10 cellular contexts compared by ENCODE assay signal in genomic region chr20:59820204-59821041, GRCh38.
DNase-seq lines count a peak whose midpoint lies in the region; ATAC-seq and TF ChIP-seq lines count a peak whose summit lies in the region.
"Had no signal": no experiment of that assay in that cellular context is flagged by ENCODE, and none has a peak within 500 bp of the region (broad histone marks: within the 10 kb centered on the region; RNA-seq: fewer than 3 reads in every experiment).

No MANE protein-coding gene starts in this region.

- POLR2A ChIA-PET in CD4-positive, alpha-beta T cell (lab: Charles Lee) = no interaction called here
- POLR2A ChIA-PET in GM10248 (lab: Yijun Ruan, JAX) = no interaction called here

- no peaks in the 10 kb centered on the region for H3K9me3 ChIP-seq in gastrocnemius medialis
- no peaks in the 10 kb centered on the region for H3K9me3 ChIP-seq in CD4-positive, alpha-beta T cell (ENCODE audit: control insufficient read depth, low read length)

- in situ Hi-C loops in gastrocnemius medialis (cut with MboI; ENCODE audit: low sequenced_read_pairs in 4 of 4) = no loop called here

- intact Hi-C loops in Right ventricle myocardium superior (cut with DNase I) (no loop called here), gastrocnemius medialis (cut with DNase I; ENCODE audit: low total_unique reads) (no loop called here)
- intact Hi-C loops in CD4-positive, alpha-beta T cell (cut with DNase I, micrococcal nuclease) = no loop called here

- TF ChIP-seq CTCF in gastrocnemius medialis (IDR thresholded peaks at IDR 0.05 in 4 of 5, conservative IDR thresholded peaks at IDR 0.05 in 1 of 5) = no peak
- TF ChIP-seq CTCF in CD4-positive, alpha-beta T cell (IDR thresholded peaks at IDR 0.05) = no peak
- TF ChIP-seq CTCF in GM10248 (IDR thresholded peaks at IDR 0.05; ENCODE audit: control extremely low read depth, extremely low read depth, low read depth, missing control alignments) = no peak

- H3K4me3 Mint-ChIP-seq in CD4-positive, alpha-beta T cell = no peak overlapping the region
- H3K4me3 Mint-ChIP-seq: activated naive CD8-positive, alpha-beta T cell; T-helper 2 cell treated with Interferon-gamma antibody and Interleukin-4, amounts not matched to agents 5 μg/mL and 100 μg/mL, for 36 hours had no signal

- peak overlapping the region in 1 of 4 donors; percentile 28 for H3K27ac ChIP-seq in gastrocnemius medialis
- H3K27ac ChIP-seq in CD4-positive, alpha-beta T cell (ENCODE audit: low read depth, low read length) = no peak overlapping the region

- H3K4me1 ChIP-seq in gastrocnemius medialis = no peaks in the 10 kb centered on the region

- H3K36me3 ChIP-seq in gastrocnemius medialis = no peaks in the 10 kb centered on the region

- CTCF ChIA-PET in CD4-positive, alpha-beta T cell (lab: Charles Lee) = no interaction called here
- CTCF ChIA-PET in GM10248 (lab: Yijun Ruan, JAX) = interaction anchor here (0.8 to 1.0 kb wide), 2 partner anchors 16 to 55 kb away, joined by 3 read pairs; no protein-coding TSS in a partner anchor

- no peaks in the 10 kb centered on the region for H3K36me3 Mint-ChIP-seq in CD4-positive, alpha-beta T cell (ENCODE audit: low read depth)
- H3K36me3 Mint-ChIP-seq: activated naive CD8-positive, alpha-beta T cell had no signal

- no peaks in the 10 kb centered on the region for H3K27me3 ChIP-seq in gastrocnemius medialis
- H3K27me3 ChIP-seq in CD4-positive, alpha-beta T cell (ENCODE audit: control insufficient read depth, insufficient read depth, low read length) = no peaks in the 10 kb centered on the region

- DNase-seq in HPDE6-E6E7 (ENCODE audit: extremely low spot score) (peak; percentile 72), NCI-H774 (lab: John Stamatoyannopoulos, UW) (peak; percentile 80), Right ventricle myocardium superior (peak; percentile 76), gastrocnemius medialis (peak; percentile 57 to 61), GM10248 (ENCODE audit: extremely low spot score) (no peak)
- no peak for DNase-seq in CD4-positive, alpha-beta T cell
- DNase-seq in activated T-cell treated with anti-CD3 and anti-CD28 coated beads, Interleukin-2, amount 50 U/mL, for 1 hour = no peak

- no peaks in the 10 kb centered on the region for H3K9me3 Mint-ChIP-seq in CD4-positive, alpha-beta T cell
- H3K9me3 Mint-ChIP-seq: T-helper 2 cell treated with Interferon-gamma antibody and Interleukin-4, amounts not matched to agents 5 μg/mL and 100 μg/mL, for 36 hours had no signal

- TF ChIP-seq POLR2A in gastrocnemius medialis (IDR thresholded peaks at IDR 0.05) = peak in 1 of 2 donors; percentile 4

- H3K4me1 Mint-ChIP-seq in CD4-positive, alpha-beta T cell (ENCODE audit: low read depth) = no peaks in the 10 kb centered on the region

- H3K4me3 ChIP-seq in gastrocnemius medialis = no peak overlapping the region

- ATAC-seq in Right ventricle myocardium superior (ENCODE audit: poor library complexity) (peak; percentile 86), gastrocnemius medialis (peak; percentile 62 to 79), GM19351 (IDR thresholded peaks at IDR 0.05; ENCODE audit: unreplicated experiment) (no peak)
- ATAC-seq in CD4-positive, alpha-beta T cell (ENCODE audit: poor library complexity) = no peak

- peaks cover 2% of the 10 kb centered on the region for H3K27me3 Mint-ChIP-seq in CD4-positive, alpha-beta T cell
- H3K27me3 Mint-ChIP-seq: activated naive CD8-positive, alpha-beta T cell had no signal

- H3K27ac Mint-ChIP-seq in CD4-positive, alpha-beta T cell = no peak overlapping the region
- H3K27ac Mint-ChIP-seq: activated naive CD8-positive, alpha-beta T cell; T-helper 2 cell treated with Interferon-gamma antibody and Interleukin-4, amounts not matched to agents 5 μg/mL and 100 μg/mL, for 36 hours had no signal

Comparison
In these comparisons a context has a peak if more than half of its experiments do, and no peak if none do; other contexts are left out.
1. DNase-seq: peak in HPDE6-E6E7 (single experiment), NCI-H774 (single experiment), Right ventricle myocardium superior (single experiment) and gastrocnemius medialis (2 of 2); none in CD4-positive, alpha-beta T cell (0 of 10), activated T-cell treated with anti-CD3 and anti-CD28 coated beads, Interleukin-2, amount 50 U/mL, for 1 hour (single experiment) and GM10248 (single experiment).
2. ATAC-seq: peak in Right ventricle myocardium superior (single experiment) and gastrocnemius medialis (2 of 2); none in CD4-positive, alpha-beta T cell (single experiment) and GM19351 (single experiment).